15 cellular contexts compared by ENCODE assay signal in the genomic region with DNA sequence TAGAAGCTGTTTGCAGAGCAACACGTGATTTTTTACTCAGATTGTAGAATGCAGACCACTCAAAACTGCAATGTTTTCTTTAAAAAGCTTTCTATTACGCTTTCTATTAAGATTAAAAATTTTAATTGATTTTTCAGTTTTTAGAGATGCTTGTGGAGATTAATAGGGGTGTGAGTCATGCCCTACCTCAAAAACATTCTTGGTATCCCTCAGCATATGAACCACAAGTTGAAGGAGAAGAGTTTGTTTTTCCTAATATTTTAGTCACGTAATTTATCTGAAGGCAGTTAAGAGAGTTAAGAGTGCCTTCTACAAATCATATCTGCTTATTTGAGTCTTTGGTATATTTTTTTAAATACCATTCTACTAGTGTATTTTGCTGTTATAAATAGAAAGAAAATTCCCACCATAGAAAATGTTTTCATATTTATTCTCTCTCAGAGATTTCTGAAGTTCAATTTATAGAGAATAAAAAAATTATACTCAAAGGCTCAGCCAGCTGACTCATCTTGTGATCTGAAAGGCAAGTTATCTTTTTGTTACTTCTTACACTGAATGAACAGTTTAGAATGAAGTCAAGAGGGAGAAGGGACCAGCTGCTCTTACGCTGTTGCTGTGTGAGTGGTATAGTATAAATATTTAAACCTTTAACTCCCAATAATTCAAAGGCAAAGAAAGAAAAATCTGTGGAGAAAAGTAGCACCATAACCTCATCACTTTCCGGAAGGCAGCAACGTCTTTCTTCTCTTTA. TPM values are rescaled to one million over a fixed set of nuclear protein-coding genes. Genes with fewer than 3 reads are reported as not detected.
A peak's percentile ranks its signal among the peaks of the same experiment; 100 is the strongest.
DNase-seq lines count a peak whose midpoint lies in the region; ATAC-seq and TF ChIP-seq lines count a peak whose summit lies in the region.
"Had no signal": no experiment of that assay in that cellular context is flagged by ENCODE, and none has a peak within 500 bp of the region (broad histone marks: within the 10 kb centered on the region; RNA-seq: fewer than 3 reads in every experiment).

No MANE protein-coding gene starts in this region.

- H3K4me3 ChIP-seq in fibroblast of mammary gland (ENCODE audit: control insufficient read depth, low read depth, low read length), result no peak overlapping the region
- H3K4me3 ChIP-seq: transverse colon had no signal

- H3K36me3 Mint-ChIP-seq in T-helper 2 cell treated with Interferon-gamma antibody and Interleukin-4, amounts not matched to agents 5 μg/mL and 100 μg/mL, for 36 hours (ENCODE audit: low read depth), result peaks cover 81% of the 10 kb centered on the region

- peaks cover 14% of the 10 kb centered on the region for H3K9me3 Mint-ChIP-seq in T-helper 2 cell treated with Interferon-gamma antibody and Interleukin-4, amounts not matched to agents 5 μg/mL and 100 μg/mL, for 36 hours

- peaks cover 74% of the 10 kb centered on the region for H3K4me1 Mint-ChIP-seq in T-helper 2 cell treated with Interferon-gamma antibody and Interleukin-4, amounts not matched to agents 5 μg/mL and 100 μg/mL, for 36 hours (ENCODE audit: low read depth)

- ATAC-seq in GM19328 (IDR thresholded peaks at IDR 0.05; ENCODE audit: unreplicated experiment) (no peak), GM18519 (IDR thresholded peaks at IDR 0.05; ENCODE audit: low FRiP score, unreplicated experiment) (no peak)

- no peak for TF ChIP-seq CTCF in fibroblast of mammary gland (conservative IDR thresholded peaks at IDR 0.05; ENCODE audit: control insufficient read depth, insufficient read depth, low read depth, low read length)

- intact Hi-C loops in posterior vena cava (cut with DNase I), result no loop called here

- H3K27ac Mint-ChIP-seq in T-helper 2 cell treated with Interferon-gamma antibody and Interleukin-4, amounts not matched to agents 5 μg/mL and 100 μg/mL, for 36 hours, result peak overlapping the region; percentile 97

- H3K4me3 Mint-ChIP-seq in T-helper 2 cell treated with Interferon-gamma antibody and Interleukin-4, amounts not matched to agents 5 μg/mL and 100 μg/mL, for 36 hours, result peak overlapping the region; percentile 98

- peak; percentile 34 for DNase-seq in stimulated activated CD4-positive, alpha-beta T cell treated with anti-CD3 and anti-CD28 coated beads, Interleukin-4, amount 100 ng/mL, for 24 hours
- DNase-seq in stimulated activated CD4-positive, alpha-beta T cell treated with anti-CD3 and anti-CD28 coated beads, Interleukin-12 subunit alpha, Interleukin-12 subunit beta, amount 100 ng/mL, for 4 hours, result no peak
- DNase-seq in T-helper 2 cell treated with Interferon-gamma antibody and Interleukin-4, amounts not matched to agents 5 μg/mL and 100 μg/mL, for 36 hours (ENCODE audit: low spot score), result no peak
- peak; percentile 48 for DNase-seq in fibroblast of mammary gland (ENCODE audit: low read depth)
- DNase-seq in posterior vena cava (ENCODE audit: low spot score), result no peak
- no peak for DNase-seq in H4 (ENCODE audit: low spot score)
- DNase-seq: BE2C, hypothalamus, KG1, mesendoderm, NCI-H2081 treated with DMSO at 0.1 percent for 48 hours, retina, transverse colon had no signal

- H3K27me3 Mint-ChIP-seq in T-helper 2 cell treated with Interferon-gamma antibody and Interleukin-4, amounts not matched to agents 5 μg/mL and 100 μg/mL, for 36 hours (ENCODE audit: low read depth), result no peaks in the 10 kb centered on the region

RNA-seq across cellular contexts. Expression of gene RIPOR2, which starts 7.6 kb away (rescaled TPM):
- 10 to 100 TPM; 11.8 to 14.9 TPM for total RNA-seq in posterior vena cava
- not detected in 2 replicates for total RNA-seq in H4 (2014; rRNA removed; shearing (Covaris generic))

Comparison
In these comparisons a context has a peak if more than half of its experiments do, and no peak if none do; other contexts are left out.
1. DNase-seq: peak in stimulated activated CD4-positive, alpha-beta T cell treated with anti-CD3 and anti-CD28 coated beads, Interleukin-4, amount 100 ng/mL, for 24 hours (single experiment) and fibroblast of mammary gland (single experiment); none in stimulated activated CD4-positive, alpha-beta T cell treated with anti-CD3 and anti-CD28 coated beads, Interleukin-12 subunit alpha, Interleukin-12 subunit beta, amount 100 ng/mL, for 4 hours (single experiment), T-helper 2 cell treated with Interferon-gamma antibody and Interleukin-4, amounts not matched to agents 5 μg/mL and 100 μg/mL, for 36 hours (single experiment), posterior vena cava (single experiment) and H4 (single experiment).
2. RNA of gene RIPOR2, which starts 7.6 kb away (total RNA-seq): 11.8 to 14.9 TPM in posterior vena cava; not detected in H4; every median in the first group is over 10 times any median in the second.